Comparison of ENCODE assay signal across 1 cellular context in the genomic region with DNA sequence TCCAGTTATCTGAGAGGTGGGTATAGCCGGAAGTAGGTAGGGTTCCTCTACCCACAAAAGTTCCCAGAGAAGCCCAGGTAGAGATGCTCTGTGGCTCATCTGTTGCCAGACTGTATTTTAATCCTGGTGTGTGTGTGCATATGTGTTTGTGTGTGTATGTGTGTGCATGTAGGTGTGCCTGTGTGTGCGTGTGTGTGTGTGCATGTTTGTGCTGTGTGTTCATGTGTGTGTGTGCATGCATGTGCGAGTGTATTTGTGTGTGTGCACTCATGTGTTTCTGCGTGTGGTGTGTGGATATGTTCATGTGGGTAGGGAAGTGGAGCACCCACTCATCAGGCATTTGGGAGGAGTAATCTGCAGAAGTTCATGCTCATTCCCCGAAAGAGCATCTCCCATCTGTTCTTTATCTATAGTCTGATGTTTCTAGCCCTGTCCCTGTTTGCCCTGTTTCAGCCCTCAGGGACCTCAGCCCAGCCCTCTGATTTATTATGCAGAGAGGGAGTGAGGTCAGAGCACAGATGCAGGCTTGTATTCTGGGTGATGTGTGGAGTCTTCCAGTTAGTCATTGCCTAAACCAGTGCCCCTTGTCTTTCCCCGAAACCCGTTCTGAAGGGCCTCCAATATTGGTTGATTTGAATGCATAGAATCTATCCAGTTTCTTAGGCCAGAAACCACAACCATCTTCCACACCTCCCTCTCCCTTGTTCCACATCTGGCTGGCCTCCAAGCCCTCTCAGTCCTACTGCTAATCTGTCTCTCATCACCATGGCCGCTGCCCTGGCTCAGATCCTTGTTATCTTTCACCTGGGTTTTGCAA.
TF ChIP-seq lines count a peak whose summit lies in the region.

No MANE protein-coding gene starts in this region.

TF ChIP-seq in IMR-90, 13 proteins besides CTCF, POLR2A, EP300 and RAD21 (continued from another document):
- TF ChIP-seq, protein P1, sequence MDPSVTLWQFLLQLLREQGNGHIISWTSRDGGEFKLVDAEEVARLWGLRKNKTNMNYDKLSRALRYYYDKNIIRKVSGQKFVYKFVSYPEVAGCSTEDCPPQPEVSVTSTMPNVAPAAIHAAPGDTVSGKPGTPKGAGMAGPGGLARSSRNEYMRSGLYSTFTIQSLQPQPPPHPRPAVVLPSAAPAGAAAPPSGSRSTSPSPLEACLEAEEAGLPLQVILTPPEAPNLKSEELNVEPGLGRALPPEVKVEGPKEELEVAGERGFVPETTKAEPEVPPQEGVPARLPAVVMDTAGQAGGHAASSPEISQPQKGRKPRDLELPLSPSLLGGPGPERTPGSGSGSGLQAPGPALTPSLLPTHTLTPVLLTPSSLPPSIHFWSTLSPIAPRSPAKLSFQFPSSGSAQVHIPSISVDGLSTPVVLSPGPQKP (IDR thresholded peaks at IDR 0.05; ENCODE audit: borderline replicate concordance, low read depth, low read length), result no peak
